15 cellular contexts compared by ENCODE assay signal in genomic region chr13:98874029-98874397, GRCh38.
"Had no signal": no experiment of that assay in that cellular context is flagged by ENCODE, and none has a peak within 500 bp of the region (broad histone marks: within the 10 kb centered on the region; RNA-seq: fewer than 3 reads in every experiment).

No MANE protein-coding gene starts in this region.

- H3K27me3 Mint-ChIP-seq: naive thymus-derived CD8-positive, alpha-beta T cell had no signal

- DNase-seq: activated gamma-delta T cell treated with Interleukin-2 at 50 U/mL for 16 hours; activated T-cell treated with anti-CD3 and anti-CD28 coated beads, Interleukin-2, amount 50 U/mL, for 1 hour; cerebellar nuclear complex; cortex of kidney; erythroblast; hypothalamus; islet precursor cell; left colon; lower lobe of right lung; naive thymus-derived CD8-positive, alpha-beta T cell; right cardiac atrium; SHP77; T1000; upper lobe of left lung had no signal

- ATAC-seq: activated CD4-positive, CD25-positive, alpha-beta regulatory T cell treated with anti-CD3 and anti-CD28 coated beads, Interleukin-2, amount 50 U/mL, for 24 hours; left colon; lower lobe of right lung; naive thymus-derived CD8-positive, alpha-beta T cell; right cardiac atrium had no signal
